ENCODE assay signal across 15 cellular contexts in the genomic region with DNA sequence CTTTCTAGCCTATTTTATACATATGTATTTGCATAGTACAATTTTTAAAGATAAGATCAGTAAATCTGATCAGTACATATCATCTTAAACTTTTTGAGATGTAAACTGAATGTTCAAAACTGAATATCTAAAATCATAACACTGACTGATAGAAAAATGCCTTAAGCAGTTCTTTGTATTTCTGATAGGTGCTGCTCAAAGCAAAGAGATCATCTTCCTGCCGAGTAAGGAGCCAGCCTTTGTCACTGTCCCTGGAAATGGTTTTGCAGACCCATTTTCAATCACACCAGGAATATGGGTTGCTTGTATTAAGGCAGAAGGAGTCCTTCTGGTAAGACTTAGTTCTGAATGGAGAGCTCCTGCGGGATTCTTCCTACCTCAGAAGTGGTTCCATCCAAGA.
DNase-seq lines count a peak whose midpoint lies in the region; ATAC-seq and TF ChIP-seq lines count a peak whose summit lies in the region.
"Had no signal": no experiment of that assay in that cellular context is flagged by ENCODE, and none has a peak within 500 bp of the region (broad histone marks: within the 10 kb centered on the region; RNA-seq: fewer than 3 reads in every experiment).

No MANE protein-coding gene starts in this region.

- H3K9me3 ChIP-seq in SK-N-SH: no peaks in the 10 kb centered on the region
- no peaks in the 10 kb centered on the region for H3K9me3 ChIP-seq in OCI-LY3 (ENCODE audit: insufficient read depth, low read length)
- H3K9me3 ChIP-seq in esophagus muscularis mucosa: no peaks in the 10 kb centered on the region
- no peaks in the 10 kb centered on the region for H3K9me3 ChIP-seq in uterus
- H3K9me3 ChIP-seq: heart right ventricle, left lung, tibial nerve had no signal

- H3K9me2 ChIP-seq in SK-N-SH: no peaks in the 10 kb centered on the region

- H3K27ac ChIP-seq in SK-N-SH (ENCODE audit: low read depth in 2 of 2, low read length in 1 of 2): no peak overlapping the region
- no peak overlapping the region for H3K27ac ChIP-seq in OCI-LY3 (ENCODE audit: low read length)
- no peak overlapping the region for H3K27ac ChIP-seq in esophagus muscularis mucosa (replicated peaks in 1 of 4)
- peak overlapping the region; percentile 83 to 90 for H3K27ac ChIP-seq in uterus
- H3K27ac ChIP-seq: left lung had no signal

- H2AFZ ChIP-seq in SK-N-SH (ENCODE audit: low read depth) (no peak overlapping the region), OCI-LY3 (ENCODE audit: low read depth, low read length) (no peak overlapping the region)

- H3F3A ChIP-seq in SK-N-SH (replicated peaks; ENCODE audit: insufficient read depth): peaks cover 10% of the 10 kb centered on the region

- CTCF ChIA-PET in SK-N-SH (lab: Yijun Ruan, JAX): interaction anchor here (1.4 kb wide), 1 partner anchor 308 kb away, joined by 4 read pairs; no protein-coding TSS in a partner anchor

- TF ChIP-seq CTCF in SK-N-SH (IDR thresholded peaks at IDR 0.05): peak; percentile 39
- TF ChIP-seq CTCF in OCI-LY3 (IDR thresholded peaks at IDR 0.05; ENCODE audit: low read depth, low read length): peak; percentile 41
- no peak for TF ChIP-seq CTCF in esophagus muscularis mucosa (IDR thresholded peaks at IDR 0.05)
- TF ChIP-seq CTCF in uterus (IDR thresholded peaks at IDR 0.05): no peak

- 0 out of 2 replicates have a peak, but pooled peaks have one; percentile 35 for TF ChIP-seq RAD21 in SK-N-SH (IDR thresholded peaks at IDR 0.05; ENCODE audit: low read length)

- ATAC-seq in SK-N-SH treated with all-trans-retinoic acid at 6 μM for 48 hours: no peak
- ATAC-seq in GM19023 (IDR thresholded peaks at IDR 0.05; ENCODE audit: unreplicated experiment): no peak
- ATAC-seq: heart right ventricle, left lung had no signal

- H3K4me3 ChIP-seq in SK-N-SH (ENCODE audit: low read depth in 2 of 2, low read length in 1 of 2) (no peak overlapping the region), OCI-LY3 (ENCODE audit: low read length) (no peak overlapping the region), esophagus muscularis mucosa (no peak overlapping the region), uterus (no peak overlapping the region)
- H3K4me3 ChIP-seq: heart right ventricle, left lung, tibial nerve had no signal

- intact Hi-C loops in esophagus muscularis mucosa (cut with DNase I): loop anchor here (5.0 kb wide), 1 partner anchor 293 kb away; no protein-coding TSS in a partner anchor
- intact Hi-C loops in uterus (cut with DNase I; ENCODE audit: low total_unique reads): no loop called here

- peaks cover 0 to 13% of the 10 kb centered on the region in 2 experiments; a peak in 3 of 4 replicates for H3K4me1 ChIP-seq in SK-N-SH (ENCODE audit: control insufficient read depth in 1 of 2, insufficient read depth in 2 of 2, low read depth in 1 of 2, low read length in 1 of 2)
- peaks cover 10% of the 10 kb centered on the region for H3K4me1 ChIP-seq in OCI-LY3 (ENCODE audit: low read length)
- H3K4me1 ChIP-seq in esophagus muscularis mucosa: peaks cover 19 to 34% (median 31%) of the 10 kb centered on the region in 4 donors
- peaks cover 5 to 10% of the 10 kb centered on the region in 2 donors for H3K4me1 ChIP-seq in uterus

- H3K79me2 ChIP-seq in SK-N-SH (ENCODE audit: insufficient read depth) (no peaks in the 10 kb centered on the region), OCI-LY3 (ENCODE audit: low read length) (no peaks in the 10 kb centered on the region)

- DNase-seq in SK-N-SH (no peak), esophagus muscularis mucosa (ENCODE audit: extremely low spot score) (peak; percentile 82), uterus (no peak), NCI-H187 (lab: John Stamatoyannopoulos, UW) (no peak)
- DNase-seq in stimulated activated CD4-positive, alpha-beta T cell treated with anti-CD3 and anti-CD28 coated beads, Interleukin-1b, Interleukin-23, amount 100 ng/mL, for 48 hours: no peak
- DNase-seq: activated CD4-positive, alpha-beta memory T cell treated with anti-CD3 and anti-CD28 coated beads for 36 hours; activated effector memory CD4-positive, alpha-beta T cell treated with Interleukin-2 at 50 U/mL for 16 hours; Calu3; heart right ventricle; left lung; T-helper 9 cell had no signal

- no peak overlapping the region for H3K4me2 ChIP-seq in SK-N-SH
- no peak overlapping the region for H3K4me2 ChIP-seq in OCI-LY3 (ENCODE audit: low read length)

- H3K27me3 ChIP-seq in SK-N-SH (ENCODE audit: insufficient read depth) (no peaks in the 10 kb centered on the region), OCI-LY3 (ENCODE audit: low read depth, low read length) (peaks cover 14% of the 10 kb centered on the region), esophagus muscularis mucosa (no peaks in the 10 kb centered on the region), uterus (no peaks in the 10 kb centered on the region)
- H3K27me3 ChIP-seq: heart right ventricle, tibial nerve had no signal

- H3K9ac ChIP-seq in SK-N-SH: no peak overlapping the region
- H3K9ac ChIP-seq in OCI-LY3 (ENCODE audit: low read length): no peak overlapping the region

- no peak for TF ChIP-seq POLR2A in esophagus muscularis mucosa (IDR thresholded peaks at IDR 0.05; ENCODE audit: low read depth)
- no peak for TF ChIP-seq POLR2A in uterus (IDR thresholded peaks at IDR 0.05)

- TF ChIP-seq EP300 in SK-N-SH (IDR thresholded peaks at IDR 0.05; ENCODE audit: borderline replicate concordance in 1 of 2, low read depth in 1 of 2, low read length in 1 of 2): no peak
- TF ChIP-seq EP300 in esophagus muscularis mucosa (IDR thresholded peaks at IDR 0.05): no peak

- no peaks in the 10 kb centered on the region for H4K20me1 ChIP-seq in SK-N-SH (ENCODE audit: insufficient read depth)
- H4K20me1 ChIP-seq in OCI-LY3 (ENCODE audit: insufficient read depth, low read length): no peaks in the 10 kb centered on the region

- POLR2A ChIA-PET in SK-N-SH (lab: Yijun Ruan, JAX): no interaction called here

- WGBS in SK-N-SH (ENCODE audit: low lambda C conversion rate): 93% methylated on average over 2 of the region's 2 CpGs
- 90% methylated on average over 2 of the region's 2 CpGs for WGBS in esophagus muscularis mucosa

- H3K36me3 ChIP-seq in SK-N-SH (replicated peaks in 1 of 2; ENCODE audit: control insufficient read depth in 1 of 2, insufficient read depth in 2 of 2, low read length in 1 of 2) (no peaks in the 10 kb centered on the region), OCI-LY3 (replicated peaks; ENCODE audit: low read depth, low read length) (no peaks in the 10 kb centered on the region), esophagus muscularis mucosa (no peaks in the 10 kb centered on the region), uterus (no peaks in the 10 kb centered on the region)
- H3K36me3 ChIP-seq: left lung, tibial nerve had no signal

TF ChIP-seq in SK-N-SH, 30 proteins besides CTCF, POLR2A, EP300 and RAD21 (continues in another document):
- TF ChIP-seq ZBTB33 (IDR thresholded peaks at IDR 0.05; ENCODE audit: borderline replicate concordance, low read depth) (no peak), GABPA (IDR thresholded peaks at IDR 0.05; ENCODE audit: low read depth) (no peak), CHD2 (IDR thresholded peaks at IDR 0.05; ENCODE audit: low read length, partially characterized antibody) (no peak), POLR2AphosphoS5 (IDR thresholded peaks at IDR 0.05; ENCODE audit: low read depth, low read length) (no peak), TAF1 (IDR thresholded peaks at IDR 0.05; ENCODE audit: borderline replicate concordance, low read depth, low read length) (no peak), FOXM1 (IDR thresholded peaks at IDR 0.05; ENCODE audit: low read depth) (no peak), TEAD4 (IDR thresholded peaks at IDR 0.05; ENCODE audit: borderline replicate concordance, insufficient read depth) (no peak), MXI1 (IDR thresholded peaks at IDR 0.05; ENCODE audit: low read depth, low read length) (no peak)

TF ChIP-seq in SK-N-SH treated with all-trans-retinoic acid at 6 μM for 48 hours, 23 proteins besides CTCF, POLR2A, EP300 and RAD21:
- no peak for TF ChIP-seq PPARA (CRISPR knock-in tag; IDR thresholded peaks at IDR 0.05; ENCODE audit: borderline replicate concordance)
- TF ChIP-seq POU6F1 (CRISPR knock-in tag; IDR thresholded peaks at IDR 0.05; ENCODE audit: borderline replicate concordance, low read depth): no peak
- no peak for TF ChIP-seq RARB (CRISPR knock-in tag; IDR thresholded peaks at IDR 0.05)
- TF ChIP-seq ZFP3 (CRISPR knock-in tag; IDR thresholded peaks at IDR 0.05): no peak
- no peak for TF ChIP-seq CSDC2 (CRISPR knock-in tag; IDR thresholded peaks at IDR 0.05)
- TF ChIP-seq, protein P1, sequence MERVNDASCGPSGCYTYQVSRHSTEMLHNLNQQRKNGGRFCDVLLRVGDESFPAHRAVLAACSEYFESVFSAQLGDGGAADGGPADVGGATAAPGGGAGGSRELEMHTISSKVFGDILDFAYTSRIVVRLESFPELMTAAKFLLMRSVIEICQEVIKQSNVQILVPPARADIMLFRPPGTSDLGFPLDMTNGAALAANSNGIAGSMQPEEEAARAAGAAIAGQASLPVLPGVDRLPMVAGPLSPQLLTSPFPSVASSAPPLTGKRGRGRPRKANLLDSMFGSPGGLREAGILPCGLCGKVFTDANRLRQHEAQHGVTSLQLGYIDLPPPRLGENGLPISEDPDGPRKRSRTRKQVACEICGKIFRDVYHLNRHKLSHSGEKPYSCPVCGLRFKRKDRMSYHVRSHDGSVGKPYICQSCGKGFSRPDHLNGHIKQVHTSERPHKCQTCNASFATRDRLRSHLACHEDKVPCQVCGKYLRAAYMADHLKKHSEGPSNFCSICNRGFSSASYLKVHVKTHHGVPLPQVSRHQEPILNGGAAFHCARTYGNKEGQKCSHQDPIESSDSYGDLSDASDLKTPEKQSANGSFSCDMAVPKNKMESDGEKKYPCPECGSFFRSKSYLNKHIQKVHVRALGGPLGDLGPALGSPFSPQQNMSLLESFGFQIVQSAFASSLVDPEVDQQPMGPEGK (CRISPR knock-in tag; IDR thresholded peaks at IDR 0.05; ENCODE audit: borderline replicate concordance): no peak

Comparison
In these comparisons a context has a peak if more than half of its experiments do, and no peak if none do; other contexts are left out.
1. H3K27ac ChIP-seq: peak in uterus (2 of 2); none in SK-N-SH (0 of 2), OCI-LY3 (single experiment) and esophagus muscularis mucosa (0 of 4).
2. CTCF ChIP-seq: peak in SK-N-SH (single experiment) and OCI-LY3 (single experiment); none in esophagus muscularis mucosa (0 of 3) and uterus (0 of 4).